In the genomic region with DNA sequence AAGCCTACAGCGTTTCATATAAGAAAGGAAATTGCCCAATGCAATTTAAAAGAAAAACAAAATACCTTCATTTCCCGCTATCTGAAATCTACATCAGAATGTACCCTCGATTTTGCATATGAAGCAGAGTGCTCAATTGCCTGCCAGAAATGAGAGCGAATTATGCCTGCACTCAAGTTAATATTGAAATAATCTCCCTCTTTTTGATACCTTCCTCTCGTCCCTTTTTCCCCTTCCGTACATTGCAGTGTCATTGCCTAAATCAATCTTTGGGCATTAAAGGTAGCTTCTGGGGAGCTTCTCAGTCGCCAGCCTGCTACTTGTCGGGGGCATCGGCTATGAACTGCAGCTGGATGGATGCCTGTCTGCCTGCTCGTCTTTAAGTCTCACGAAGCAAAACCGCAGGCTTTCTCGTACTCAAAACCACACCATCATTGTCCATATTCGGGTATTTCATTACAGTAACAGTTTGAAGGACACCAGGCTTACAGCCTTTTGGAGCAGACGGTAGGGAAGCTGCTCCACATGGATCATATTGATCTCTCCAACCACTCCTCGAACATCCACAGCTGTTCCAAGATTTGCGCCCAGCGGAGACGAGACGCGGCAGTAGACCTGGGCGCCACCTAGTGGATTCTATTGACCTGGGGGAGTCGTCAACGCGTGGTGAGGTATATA, we compare ENCODE assay signal across 8 cellular contexts.
DNase-seq lines count a peak whose midpoint lies in the region; ATAC-seq and TF ChIP-seq lines count a peak whose summit lies in the region.

No MANE protein-coding gene starts in this region.

- ATAC-seq in GM21367 (IDR thresholded peaks at IDR 0.05; ENCODE audit: unreplicated experiment) = peak; percentile 86

- no peaks in the 10 kb centered on the region for H3K36me3 ChIP-seq in Caco-2 (ENCODE audit: control insufficient read depth, insufficient read depth, low read length)
- H3K36me3 ChIP-seq in mucosa of rectum (ENCODE audit: control insufficient read depth in 2 of 2, insufficient read depth in 2 of 2, low read length in 2 of 2) = no peaks in the 10 kb centered on the region

- peak; percentile 75 to 83 for DNase-seq in Caco-2
- peak; percentile 86 for DNase-seq in HT-29 (ENCODE audit: low spot score)
- DNase-seq in NK-92 treated with Interleukin-12 subunit alpha and Interleukin-12 subunit beta, amount 100 ng/mL, for 24 hours (lab: John Stamatoyannopoulos, UW) = peak; percentile 37
- peak; percentile 49 to 58 (median 50) for DNase-seq in activated CD8-positive, alpha-beta memory T cell treated with anti-CD3 and anti-CD28 coated beads for 48 hours (ENCODE audit: low read depth in 2 of 3, low spot score in 2 of 3)
- DNase-seq in endothelial cell (ENCODE audit: low spot score) = peak; percentile 91
- peak; percentile 33 to 56 for DNase-seq in stimulated activated CD8-positive, alpha-beta memory T cell treated with anti-CD3 and anti-CD28 coated beads, Interleukin-4, amount 100 ng/mL, for 4 hours (ENCODE audit: low read depth in 2 of 2, low spot score in 1 of 2)

- H3K9me3 Mint-ChIP-seq in Caco-2 (ENCODE audit: unreplicated experiment) = no peaks in the 10 kb centered on the region
- no peaks in the 10 kb centered on the region for H3K9me3 Mint-ChIP-seq in endothelial cell (ENCODE audit: unreplicated experiment)

- peak overlapping the region in 1 of 2 donors; percentile 9 for H3K9ac ChIP-seq in mucosa of rectum (ENCODE audit: low read depth in 1 of 2, low read length in 2 of 2)

- peak overlapping the region; percentile 45 for H3K4me3 Mint-ChIP-seq in Caco-2 (ENCODE audit: unreplicated experiment)
- peak overlapping the region; percentile 37 for H3K4me3 Mint-ChIP-seq in endothelial cell (ENCODE audit: unreplicated experiment)

- H3K4me1 ChIP-seq in Caco-2 = no peaks in the 10 kb centered on the region
- H3K4me1 ChIP-seq in mucosa of rectum (ENCODE audit: control insufficient read depth in 2 of 2, insufficient read depth in 2 of 2, low read length in 2 of 2) = peaks cover 0 to 9% of the 10 kb centered on the region in 2 donors

- H3K4me3 ChIP-seq in Caco-2 (ENCODE audit: low read depth, low read length) (no peak overlapping the region), mucosa of rectum (ENCODE audit: low read length in 2 of 2) (peak overlapping the region; percentile 25 to 65)

- CTCF ChIA-PET in Caco-2 (lab: Charles Lee) = interaction anchor here (0.5 to 1.7 kb wide), 13 partner anchors 16 to 331 kb away, joined by 3 to 14 read pairs (median 4); no protein-coding TSS in a partner anchor

- intact Hi-C loops in Caco-2 (cut with micrococcal nuclease; ENCODE audit: unreplicated experiment) = loop anchor here (1.0 to 10.0 kb wide), 4 partner anchors 169 to 609 kb away; no protein-coding TSS in a partner anchor

- BruUV-seq in Caco-2 (replicated peaks; lab: Mats Ljungman, UMichigan) = no TSS peak

- H3K4me1 Mint-ChIP-seq in Caco-2 (ENCODE audit: low read depth, unreplicated experiment) = no peaks in the 10 kb centered on the region
- peaks cover 18% of the 10 kb centered on the region for H3K4me1 Mint-ChIP-seq in endothelial cell (ENCODE audit: unreplicated experiment)

- H3K9me3 ChIP-seq in Caco-2 = no peaks in the 10 kb centered on the region
- no peaks in the 10 kb centered on the region for H3K9me3 ChIP-seq in mucosa of rectum (ENCODE audit: control insufficient read depth in 2 of 2, low read length in 2 of 2)

- TF ChIP-seq CTCF in Caco-2 (IDR thresholded peaks at IDR 0.05; ENCODE audit: insufficient read depth in 1 of 2, low read depth in 1 of 2, low read length in 1 of 2, severe bottlenecking in 1 of 2, unreplicated experiment in 1 of 2) = peak; percentile 80 to 95
- peak; percentile 73 for TF ChIP-seq CTCF in endothelial cell (IDR thresholded peaks at IDR 0.05; ENCODE audit: unreplicated experiment)

- H3K27me3 ChIP-seq in Caco-2 (replicated peaks; ENCODE audit: control insufficient read depth, insufficient read depth, low read length) (no peaks in the 10 kb centered on the region), mucosa of rectum (ENCODE audit: control insufficient read depth in 2 of 2, insufficient read depth in 2 of 2, low read length in 2 of 2) (peaks cover 6 to 9% of the 10 kb centered on the region in 2 donors)

- no peak overlapping the region for H3K27ac ChIP-seq in mucosa of rectum (ENCODE audit: low read depth in 2 of 2, low read length in 2 of 2)

- H3K36me3 Mint-ChIP-seq in Caco-2 (ENCODE audit: insufficient read depth, unreplicated experiment) (no peaks in the 10 kb centered on the region), endothelial cell (ENCODE audit: low read depth, unreplicated experiment) (no peaks in the 10 kb centered on the region)

- POLR2A ChIA-PET in Caco-2 (lab: Charles Lee) = no interaction called here

- H3K27me3 Mint-ChIP-seq in Caco-2 (ENCODE audit: insufficient read depth, unreplicated experiment) (peaks cover 30% of the 10 kb centered on the region), endothelial cell (ENCODE audit: unreplicated experiment) (no peaks in the 10 kb centered on the region)

- H3K27ac Mint-ChIP-seq in Caco-2 (ENCODE audit: unreplicated experiment) (no peak overlapping the region), endothelial cell (ENCODE audit: unreplicated experiment) (no peak overlapping the region)

Comparison
In these comparisons a context has a peak if more than half of its experiments do, and no peak if none do; other contexts are left out.
1. DNase-seq: peak in every context shown above with its lines; median percentile 91 in endothelial cell; 86 in HT-29; 79 in Caco-2; 50 in activated CD8-positive, alpha-beta memory T cell treated with anti-CD3 and anti-CD28 coated beads for 48 hours; 44 in stimulated activated CD8-positive, alpha-beta memory T cell treated with anti-CD3 and anti-CD28 coated beads, Interleukin-4, amount 100 ng/mL, for 4 hours; 37 in NK-92 treated with Interleukin-12 subunit alpha and Interleukin-12 subunit beta, amount 100 ng/mL, for 24 hours.